Comparison of ENCODE assay signal across 2 cellular contexts in genomic region chr7:124912972-124913371, GRCh38.
TF ChIP-seq lines count a peak whose summit lies in the region.

No MANE protein-coding gene starts in this region.

TF ChIP-seq in HEK293, 187 proteins besides CTCF, POLR2A, EP300 and RAD21:
- TF ChIP-seq EGR2 (tag by site-specific recombination; IDR thresholded peaks at IDR 0.05; ENCODE audit: low read depth) (peak; percentile 52; the same call in 1 of the 2 replicates), ZNF571 (tag by site-specific recombination; IDR thresholded peaks at IDR 0.05) (no peak)

TF ChIP-seq in K562, 482 proteins besides CTCF, POLR2A, EP300 and RAD21:
- TF ChIP-seq SNIP1 (IDR thresholded peaks at IDR 0.05; ENCODE audit: low read depth) (no peak), EGR1 (conservative IDR thresholded peaks at IDR 0.05) (0 out of 2 replicates have a peak, but pooled peaks have one; percentile 14)
TF ChIP-seq in K562: peak in this region for 1.
